19 cellular contexts compared by ENCODE assay signal in the genomic region with DNA sequence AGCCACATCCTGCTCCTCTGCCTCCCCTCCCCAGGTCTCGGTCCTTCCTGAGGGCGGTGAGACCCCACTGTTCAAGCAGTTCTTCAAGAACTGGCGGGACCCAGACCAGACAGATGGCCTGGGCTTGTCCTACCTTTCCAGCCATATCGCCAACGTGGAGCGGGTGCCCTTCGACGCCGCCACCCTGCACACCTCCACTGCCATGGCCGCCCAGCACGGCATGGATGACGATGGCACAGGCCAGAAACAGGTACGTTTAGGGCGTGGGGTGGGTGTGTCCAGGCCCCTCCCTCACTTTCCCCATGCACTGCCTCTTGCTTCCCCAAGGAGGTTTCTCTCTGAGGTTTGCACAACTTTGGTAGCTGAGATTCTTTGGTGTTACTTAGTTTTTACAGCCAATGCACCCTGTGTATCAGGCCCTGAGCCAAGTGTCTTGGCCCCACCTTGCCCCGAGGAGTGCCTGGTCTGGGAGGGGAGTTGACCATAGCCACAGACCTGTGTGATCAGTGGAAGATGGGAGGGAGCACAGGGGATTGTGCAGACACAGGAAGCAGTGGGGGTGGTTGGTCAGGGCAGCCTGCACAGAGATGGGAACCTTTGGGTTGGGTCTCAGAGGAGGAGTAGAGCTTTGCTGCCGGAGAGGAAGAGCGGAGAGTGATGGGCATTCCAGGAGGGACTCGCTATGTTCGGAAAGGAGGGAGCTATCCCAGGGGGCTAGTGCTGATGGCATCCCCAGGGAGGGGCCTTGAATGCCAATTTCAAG. TPM values are rescaled to one million over a fixed set of nuclear protein-coding genes. Genes with fewer than 3 reads are reported as not detected.
DNase-seq lines count a peak whose midpoint lies in the region; ATAC-seq and TF ChIP-seq lines count a peak whose summit lies in the region.
"Had no signal": no experiment of that assay in that cellular context is flagged by ENCODE, and none has a peak within 500 bp of the region (broad histone marks: within the 10 kb centered on the region; RNA-seq: fewer than 3 reads in every experiment).

No MANE protein-coding gene starts in this region.

- intact Hi-C loops in natural killer cell (cut with micrococcal nuclease) (no loop called here), aorta (cut with DNase I) (loop anchor here (5.0 kb wide), 3 partner anchors 37 to 107 kb away; no protein-coding TSS in a partner anchor)

- H3K4me3 ChIP-seq in skeletal muscle tissue (ENCODE audit: low read length in 3 of 3): no peak overlapping the region
- H3K4me3 ChIP-seq in aorta (ENCODE audit: low read length in 2 of 2): no peak overlapping the region
- no peak overlapping the region for H3K4me3 ChIP-seq in SJCRH30
- H3K4me3 ChIP-seq: upper lobe of right lung had no signal

- H3K36me3 ChIP-seq in skeletal muscle tissue (ENCODE audit: control insufficient read depth in 3 of 3, insufficient read depth in 3 of 3, low read length in 3 of 3): peaks cover 36 to 55% (median 39%) of the 10 kb centered on the region in 3 donors
- H3K36me3 ChIP-seq in aorta (ENCODE audit: control insufficient read depth in 1 of 2, insufficient read depth in 2 of 2, low read length in 1 of 2): peaks cover 0 to 13% of the 10 kb centered on the region in 2 donors
- no peaks in the 10 kb centered on the region for H3K36me3 ChIP-seq in SJCRH30
- H3K36me3 ChIP-seq: WERI-Rb-1 had no signal

- H3K9me3 ChIP-seq in skeletal muscle tissue (ENCODE audit: control insufficient read depth in 3 of 3, low read length in 3 of 3) (no peaks in the 10 kb centered on the region), aorta (ENCODE audit: control insufficient read depth, low read length) (no peaks in the 10 kb centered on the region), SJCRH30 (replicated peaks) (no peaks in the 10 kb centered on the region)
- H3K9me3 ChIP-seq: upper lobe of right lung had no signal

- peaks cover 6% of the 10 kb centered on the region for H3K36me3 Mint-ChIP-seq in natural killer cell
- no peaks in the 10 kb centered on the region for H3K36me3 Mint-ChIP-seq in natural killer cell treated with Interleukin-12 subunit alpha and Interleukin-12 subunit beta and Interleukin-15 and Interleukin-18, amount 100 ng/mL, for 72 hours

- H3K27me3 ChIP-seq in skeletal muscle tissue (ENCODE audit: control insufficient read depth in 3 of 3, insufficient read depth in 3 of 3, low read length in 3 of 3): no peaks in the 10 kb centered on the region
- H3K27me3 ChIP-seq in aorta (ENCODE audit: control insufficient read depth in 1 of 2, insufficient read depth in 2 of 2, low read length in 1 of 2): no peaks in the 10 kb centered on the region
- H3K27me3 ChIP-seq in SJCRH30: no peaks in the 10 kb centered on the region
- H3K27me3 ChIP-seq: upper lobe of right lung had no signal

- no peaks in the 10 kb centered on the region for H3K27me3 Mint-ChIP-seq in natural killer cell (ENCODE audit: low read depth in 2 of 2)
- H3K27me3 Mint-ChIP-seq in natural killer cell treated with Interleukin-12 subunit alpha and Interleukin-12 subunit beta and Interleukin-15 and Interleukin-18, amount 100 ng/mL, for 72 hours: no peaks in the 10 kb centered on the region
- H3K27me3 Mint-ChIP-seq: progenitor cell of endocrine pancreas had no signal

- TF ChIP-seq CTCF in natural killer cell (IDR thresholded peaks at IDR 0.05): no peak

- H3K27ac ChIP-seq in skeletal muscle tissue (ENCODE audit: low read depth, low read length): peak overlapping the region; percentile 22
- peak overlapping the region in 1 of 2 donors; percentile 65 for H3K27ac ChIP-seq in aorta (ENCODE audit: low read depth in 1 of 2, low read length in 2 of 2)
- H3K27ac ChIP-seq in SJCRH30: no peak overlapping the region
- H3K27ac ChIP-seq: upper lobe of right lung, WERI-Rb-1 had no signal

- 80 to 81% methylated on average over 18 to 19 of the region's 19 CpGs for WGBS in aorta, 2 donors

- H3K9me3 Mint-ChIP-seq in natural killer cell: no peaks in the 10 kb centered on the region
- H3K9me3 Mint-ChIP-seq in natural killer cell treated with Interleukin-12 subunit alpha and Interleukin-12 subunit beta and Interleukin-15 and Interleukin-18, amount 100 ng/mL, for 72 hours: no peaks in the 10 kb centered on the region

- no peak for ATAC-seq in natural killer cell
- no peak for ATAC-seq in natural killer cell treated with Interleukin-12 subunit alpha and Interleukin-12 subunit beta and Interleukin-15 and Interleukin-18, amount 100 ng/mL, for 72 hours
- peak; percentile 2 for ATAC-seq in aorta (ENCODE audit: low FRiP score)
- no peak for ATAC-seq in GM18498 (IDR thresholded peaks at IDR 0.05; ENCODE audit: unreplicated experiment)
- ATAC-seq: esophagus mucosa, upper lobe of right lung had no signal

- peaks cover 25 to 34% of the 10 kb centered on the region in 2 donors for H3K4me1 Mint-ChIP-seq in natural killer cell
- H3K4me1 Mint-ChIP-seq in natural killer cell treated with Interleukin-12 subunit alpha and Interleukin-12 subunit beta and Interleukin-15 and Interleukin-18, amount 100 ng/mL, for 72 hours (ENCODE audit: low read depth in 2 of 2): peaks cover 26 to 28% of the 10 kb centered on the region in 2 donors

- H3K4me1 ChIP-seq in skeletal muscle tissue (ENCODE audit: control insufficient read depth in 3 of 3, insufficient read depth in 3 of 3, low read length in 3 of 3): peaks cover 16 to 26% (median 23%) of the 10 kb centered on the region in 3 donors
- no peaks in the 10 kb centered on the region for H3K4me1 ChIP-seq in aorta (ENCODE audit: control insufficient read depth in 1 of 2, insufficient read depth in 2 of 2, low read length in 2 of 2)
- peaks cover 9% of the 10 kb centered on the region for H3K4me1 ChIP-seq in SJCRH30

- peak overlapping the region; percentile 6 for H3K4me3 Mint-ChIP-seq in natural killer cell
- no peak overlapping the region for H3K4me3 Mint-ChIP-seq in natural killer cell treated with Interleukin-12 subunit alpha and Interleukin-12 subunit beta and Interleukin-15 and Interleukin-18, amount 100 ng/mL, for 72 hours

- DNase-seq in natural killer cell: no peak
- DNase-seq in natural killer cell treated with Interleukin-12 subunit alpha and Interleukin-12 subunit beta and Interleukin-15 and Interleukin-18, amount 100 ng/mL, for 72 hours (ENCODE audit: low spot score): no peak
- peak; percentile 57 for DNase-seq in islet precursor cell
- DNase-seq in aorta: no peak
- DNase-seq in putamen (ENCODE audit: low spot score): no peak
- no peak for DNase-seq in SJCRH30
- DNase-seq: activated effector memory CD4-positive, alpha-beta T cell treated with Interleukin-2 at 50 U/mL for 16 hours; GOT3; NCI-H2107; NCI-H774; RPMI8226; stimulated activated CD4-positive, alpha-beta T cell treated with anti-CD3 and anti-CD28 coated beads, Interleukin-1b, Interleukin-23, amount 100 ng/mL, for 48 hours; T-helper 1 cell; upper lobe of right lung; WERI-Rb-1 had no signal

- no peak overlapping the region for H3K9ac ChIP-seq in skeletal muscle tissue (ENCODE audit: low read depth in 1 of 3, low read length in 3 of 3)

- H3K27ac Mint-ChIP-seq in natural killer cell: peak overlapping the region in 1 of 2 donors; percentile 24
- H3K27ac Mint-ChIP-seq in natural killer cell treated with Interleukin-12 subunit alpha and Interleukin-12 subunit beta and Interleukin-15 and Interleukin-18, amount 100 ng/mL, for 72 hours: peak overlapping the region in 1 of 2 donors; percentile 82
- H3K27ac Mint-ChIP-seq: progenitor cell of endocrine pancreas had no signal

RNA-seq across cellular contexts. Expression of a gene that starts 50.9 kb away (rescaled TPM):
- 100 to 1,000 TPM in 2 of 3 donors, 10 to 100 TPM in 1; 92.9 to 103 (median 103) TPM for total RNA-seq in natural killer cell
- 10 to 100 TPM in 1 of 2 donors, 1 to 10 TPM in 1; 9.4 to 40.9 TPM for total RNA-seq in natural killer cell treated with Interleukin-12 subunit alpha and Interleukin-12 subunit beta and Interleukin-15 and Interleukin-18, amount 100 ng/mL, for 72 hours
- 342 TPM for total RNA-seq in skeletal muscle tissue
- total RNA-seq in aorta: 1,000 to 10,000 TPM in 1 of 2 donors, 100 to 1,000 TPM in 1; 922 to 2,469 TPM
- polyA plus RNA-seq in aorta: 1,000 to 10,000 TPM in 1 of 2 donors, 100 to 1,000 TPM in 1; 451 to 1,099 TPM
- total RNA-seq in SJCRH30 (2014; rRNA removed; shearing (Covaris generic)): 43.4 and 44.1 TPM in 2 replicates

RNA-seq across cellular contexts. Expression of a gene that starts 51.2 kb away (rescaled TPM):
- total RNA-seq in natural killer cell (100 to 1,000 TPM; 185 to 241 (median 189) TPM), skeletal muscle tissue (76.7 TPM), aorta (100 to 1,000 TPM; 375 to 384 TPM)
- 100 to 1,000 TPM in 1 of 2 donors, 10 to 100 TPM in 1; 99.4 to 321 TPM for total RNA-seq in natural killer cell treated with Interleukin-12 subunit alpha and Interleukin-12 subunit beta and Interleukin-15 and Interleukin-18, amount 100 ng/mL, for 72 hours
- 100 to 1,000 TPM in 1 of 2 donors, 10 to 100 TPM in 1; 80.0 to 115 TPM for polyA plus RNA-seq in aorta
- 31.6 and 32.8 TPM in 2 replicates for total RNA-seq in SJCRH30 (2014; rRNA removed; shearing (Covaris generic))
